8 cellular contexts compared by ENCODE assay signal in the genomic region with DNA sequence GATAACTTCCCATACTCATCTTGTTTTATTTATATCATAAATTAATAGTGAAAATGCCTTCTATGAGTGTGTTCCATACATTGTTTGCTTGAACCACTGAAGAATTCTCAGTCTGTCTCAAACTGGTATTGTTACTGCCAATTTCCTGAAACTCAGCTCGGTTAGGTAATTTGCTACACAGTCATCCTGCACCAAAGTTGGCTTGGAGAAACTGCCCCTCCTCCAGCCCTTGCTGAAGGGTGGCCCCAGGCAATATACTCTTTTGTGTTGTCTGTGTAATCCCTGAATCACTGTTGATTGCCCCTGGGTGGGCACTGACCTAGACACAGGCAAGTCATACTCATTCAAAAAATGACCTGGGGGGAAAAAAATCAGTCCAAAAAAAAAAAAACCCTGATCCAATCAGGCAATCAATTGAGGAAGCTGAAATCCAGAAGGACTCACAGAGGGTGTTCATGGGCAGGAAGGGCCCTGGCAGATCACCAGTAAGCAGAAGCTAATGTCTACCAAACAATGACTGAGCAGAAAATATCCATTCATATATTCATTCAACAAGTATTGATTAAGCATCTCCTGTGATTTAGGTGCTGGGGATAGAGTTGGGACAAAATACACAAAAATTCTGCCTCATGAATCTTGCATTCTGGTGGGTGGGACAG. TPM values are rescaled to one million over a fixed set of nuclear protein-coding genes. Genes with fewer than 3 reads are reported as not detected.
DNase-seq lines count a peak whose midpoint lies in the region; ATAC-seq, FAIRE-seq and TF ChIP-seq lines count a peak whose summit lies in the region.

No MANE protein-coding gene starts in this region.

- TF ChIP-seq EP300 in HepG2 (IDR thresholded peaks at IDR 0.05; ENCODE audit: low read depth in 2 of 2, low read length in 2 of 2) (peak in 1 of 2 experiments; percentile 29; a peak in 1 of 4 replicates), HepG2 (CRISPR knock-in tag; IDR thresholded peaks at IDR 0.05; ENCODE audit: borderline replicate concordance) (no peak)

- ATAC-seq in HG02759 (IDR thresholded peaks at IDR 0.05; ENCODE audit: unreplicated experiment) (peak; percentile 24), HepG2 (no peak), HG03342 (IDR thresholded peaks at IDR 0.05; ENCODE audit: unreplicated experiment) (no peak)

- POLR2A ChIA-PET in RWPE1 (lab: Yijun Ruan, JAX; ENCODE audit: low non-redundant PET), result no interaction called here
- POLR2A ChIA-PET in HepG2 (lab: Yijun Ruan, JAX), result no interaction called here

- TF ChIP-seq CTCF in RWPE1 (conservative IDR thresholded peaks at IDR 0.05; ENCODE audit: low read depth), result no peak
- no peak for TF ChIP-seq CTCF in HepG2 (CRISPR knock-in tag; IDR thresholded peaks at IDR 0.05)

- CTCF ChIA-PET in RWPE1 (lab: Yijun Ruan, JAX) (interaction anchor here (0.6 to 0.7 kb wide), 5 partner anchors 10 to 1594 kb away, joined by 3 to 5 read pairs (median 3); no protein-coding TSS in a partner anchor), HepG2 (lab: Yijun Ruan, JAX; ENCODE audit: low intra/inter-chr PET ratio, low total read pairs) (no interaction called here)

- no peaks in the 10 kb centered on the region; a peak in 1 of 5 replicates for H3K27me3 ChIP-seq in HepG2 (ENCODE audit: control insufficient read depth in 1 of 2, insufficient read depth in 2 of 2, low read length in 2 of 2)

- H3K4me3 ChIP-seq in HepG2 (replicated peaks in 1 of 3; ENCODE audit: insufficient read depth in 1 of 3, low read depth in 2 of 3, low read length in 3 of 3), result no peak overlapping the region

- no peak overlapping the region for H3K4me2 ChIP-seq in HepG2 (ENCODE audit: low read depth, low read length)

- H3K79me2 ChIP-seq in HepG2 (ENCODE audit: insufficient read depth, low read length), result peaks cover 8% of the 10 kb centered on the region

- in situ Hi-C loops in HepG2 (cut with HindIII; ENCODE audit: extremely low pct_ligation_motif_present, low pct_unique_long_range_greater_than_20kb), result no loop called here

- no peak overlapping the region for H2AFZ ChIP-seq in HepG2 (ENCODE audit: low read length)

- no peak overlapping the region for H3K27ac ChIP-seq in RWPE1
- peak overlapping the region; percentile 12 for H3K27ac ChIP-seq in HepG2 (ENCODE audit: extremely low read length, insufficient read depth, low read length)

- H3K9ac ChIP-seq in HepG2 (ENCODE audit: insufficient read depth, low read depth, low read length), result no peak overlapping the region

- 31% methylated on average over 1 of the region's 1 CpG for WGBS in HepG2 (ENCODE audit: low lambda C conversion rate)

- no peak for TF ChIP-seq POLR2A in HepG2 (IDR thresholded peaks at IDR 0.05; ENCODE audit: insufficient read depth in 1 of 2, low read depth in 2 of 2, low read length in 2 of 2)

- peak; percentile 57 for DNase-seq in NCI-H345 (lab: John Stamatoyannopoulos, UW)
- no peak for DNase-seq in NCI-H345 treated with DMSO at 0.1 percent for 48 hours (lab: John Stamatoyannopoulos, UW; ENCODE audit: unreplicated experiment)
- peak; percentile 72 for DNase-seq in RWPE1 (ENCODE audit: low spot score)
- peak; percentile 60 for DNase-seq in HepG2 (ENCODE audit: low spot score)
- DNase-seq in central memory CD4-positive, alpha-beta T cell, result no peak
- no peak for DNase-seq in DMS79 treated with DMSO at 0.1 percent for 48 hours (lab: John Stamatoyannopoulos, UW)

- intact Hi-C loops in HepG2 (cut with micrococcal nuclease; ENCODE audit: unreplicated experiment), result no loop called here

- no peak for TF ChIP-seq RAD21 in HepG2 (CRISPR knock-in tag; IDR thresholded peaks at IDR 0.05)

- BruUV-seq in HepG2 (replicated peaks; lab: Mats Ljungman, UMichigan), result no TSS peak

- H4K20me1 ChIP-seq in HepG2 (ENCODE audit: insufficient read depth, low read length), result peaks cover 6% of the 10 kb centered on the region; the same call in 1 of the 2 replicates

- peaks cover 66% of the 10 kb centered on the region for H3K4me1 ChIP-seq in HepG2 (ENCODE audit: insufficient read depth, low read length)

- no peak for FAIRE-seq in HepG2 (lab: Jason Lieb, UNC)

- no peaks in the 10 kb centered on the region for H3K36me3 ChIP-seq in HepG2 (replicated peaks in 1 of 2; ENCODE audit: control insufficient read depth in 1 of 2, insufficient read depth in 2 of 2, low read length in 2 of 2)

- H3K9me3 ChIP-seq in HepG2 (ENCODE audit: low read length), result no peaks in the 10 kb centered on the region

TF ChIP-seq in HepG2, 621 proteins besides CTCF, POLR2A, EP300 and RAD21 (continues in another document):
- peak; percentile 65 for TF ChIP-seq ELF3 (CRISPR knock-in tag; IDR thresholded peaks at IDR 0.05)
- TF ChIP-seq FOXM1 (CRISPR knock-in tag; IDR thresholded peaks at IDR 0.05), result no peak
- TF ChIP-seq, protein P1, sequence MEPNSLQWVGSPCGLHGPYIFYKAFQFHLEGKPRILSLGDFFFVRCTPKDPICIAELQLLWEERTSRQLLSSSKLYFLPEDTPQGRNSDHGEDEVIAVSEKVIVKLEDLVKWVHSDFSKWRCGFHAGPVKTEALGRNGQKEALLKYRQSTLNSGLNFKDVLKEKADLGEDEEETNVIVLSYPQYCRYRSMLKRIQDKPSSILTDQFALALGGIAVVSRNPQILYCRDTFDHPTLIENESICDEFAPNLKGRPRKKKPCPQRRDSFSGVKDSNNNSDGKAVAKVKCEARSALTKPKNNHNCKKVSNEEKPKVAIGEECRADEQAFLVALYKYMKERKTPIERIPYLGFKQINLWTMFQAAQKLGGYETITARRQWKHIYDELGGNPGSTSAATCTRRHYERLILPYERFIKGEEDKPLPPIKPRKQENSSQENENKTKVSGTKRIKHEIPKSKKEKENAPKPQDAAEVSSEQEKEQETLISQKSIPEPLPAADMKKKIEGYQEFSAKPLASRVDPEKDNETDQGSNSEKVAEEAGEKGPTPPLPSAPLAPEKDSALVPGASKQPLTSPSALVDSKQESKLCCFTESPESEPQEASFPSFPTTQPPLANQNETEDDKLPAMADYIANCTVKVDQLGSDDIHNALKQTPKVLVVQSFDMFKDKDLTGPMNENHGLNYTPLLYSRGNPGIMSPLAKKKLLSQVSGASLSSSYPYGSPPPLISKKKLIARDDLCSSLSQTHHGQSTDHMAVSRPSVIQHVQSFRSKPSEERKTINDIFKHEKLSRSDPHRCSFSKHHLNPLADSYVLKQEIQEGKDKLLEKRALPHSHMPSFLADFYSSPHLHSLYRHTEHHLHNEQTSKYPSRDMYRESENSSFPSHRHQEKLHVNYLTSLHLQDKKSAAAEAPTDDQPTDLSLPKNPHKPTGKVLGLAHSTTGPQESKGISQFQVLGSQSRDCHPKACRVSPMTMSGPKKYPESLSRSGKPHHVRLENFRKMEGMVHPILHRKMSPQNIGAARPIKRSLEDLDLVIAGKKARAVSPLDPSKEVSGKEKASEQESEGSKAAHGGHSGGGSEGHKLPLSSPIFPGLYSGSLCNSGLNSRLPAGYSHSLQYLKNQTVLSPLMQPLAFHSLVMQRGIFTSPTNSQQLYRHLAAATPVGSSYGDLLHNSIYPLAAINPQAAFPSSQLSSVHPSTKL (CRISPR knock-in tag; IDR thresholded peaks at IDR 0.05), result peak; percentile 74; the same call in 1 of the 2 replicates
- TF ChIP-seq, protein P2, sequence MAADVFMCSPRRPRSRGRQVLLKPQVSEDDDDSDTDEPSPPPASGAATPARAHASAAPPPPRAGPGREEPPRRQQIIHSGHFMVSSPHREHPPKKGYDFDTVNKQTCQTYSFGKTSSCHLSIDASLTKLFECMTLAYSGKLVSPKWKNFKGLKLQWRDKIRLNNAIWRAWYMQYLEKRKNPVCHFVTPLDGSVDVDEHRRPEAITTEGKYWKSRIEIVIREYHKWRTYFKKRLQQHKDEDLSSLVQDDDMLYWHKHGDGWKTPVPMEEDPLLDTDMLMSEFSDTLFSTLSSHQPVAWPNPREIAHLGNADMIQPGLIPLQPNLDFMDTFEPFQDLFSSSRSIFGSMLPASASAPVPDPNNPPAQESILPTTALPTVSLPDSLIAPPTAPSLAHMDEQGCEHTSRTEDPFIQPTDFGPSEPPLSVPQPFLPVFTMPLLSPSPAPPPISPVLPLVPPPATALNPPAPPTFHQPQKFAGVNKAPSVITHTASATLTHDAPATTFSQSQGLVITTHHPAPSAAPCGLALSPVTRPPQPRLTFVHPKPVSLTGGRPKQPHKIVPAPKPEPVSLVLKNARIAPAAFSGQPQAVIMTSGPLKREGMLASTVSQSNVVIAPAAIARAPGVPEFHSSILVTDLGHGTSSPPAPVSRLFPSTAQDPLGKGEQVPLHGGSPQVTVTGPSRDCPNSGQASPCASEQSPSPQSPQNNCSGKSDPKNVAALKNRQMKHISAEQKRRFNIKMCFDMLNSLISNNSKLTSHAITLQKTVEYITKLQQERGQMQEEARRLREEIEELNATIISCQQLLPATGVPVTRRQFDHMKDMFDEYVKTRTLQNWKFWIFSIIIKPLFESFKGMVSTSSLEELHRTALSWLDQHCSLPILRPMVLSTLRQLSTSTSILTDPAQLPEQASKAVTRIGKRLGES (CRISPR knock-in tag; IDR thresholded peaks at IDR 0.05; ENCODE audit: borderline replicate concordance), result no peak
- TF ChIP-seq ZNF562 (CRISPR knock-in tag; IDR thresholded peaks at IDR 0.05; ENCODE audit: borderline replicate concordance), result no peak
- TF ChIP-seq ELF1 (CRISPR knock-in tag; IDR thresholded peaks at IDR 0.05), result peak; percentile 38; the same call in 1 of the 2 replicates

RNA-seq across cellular contexts. Expression of a gene that starts 3.8 kb away (rescaled TPM):
- 74.4 and 105 TPM in 2 replicates for total RNA-seq in HepG2 (2016; rRNA removed; fragmentation: Illumina TruSeq; extraction: Trizol)
- 58.3 and 66.2 TPM in 2 replicates for total RNA-seq in HepG2 (2016; cell fraction: cytosol; rRNA removed; fragmentation: Illumina TruSeq; extraction: Trizol; ENCODE audit: low read depth)
- 71.8 and 93.5 TPM in 2 replicates for total RNA-seq in HepG2 (2016; cell fraction: insoluble cytoplasmic fraction; rRNA removed; fragmentation: Illumina TruSeq; extraction: Trizol)
- total RNA-seq in HepG2 (2016; cell fraction: membrane; rRNA removed; fragmentation: Illumina TruSeq; extraction: Trizol), result 84.1 and 90.5 TPM in 2 replicates
- total RNA-seq in HepG2 (2016; cell fraction: nucleus; rRNA removed; fragmentation: Illumina TruSeq; extraction: Trizol), result 67.8 and 69.5 TPM in 2 replicates
- 69.3 and 101 TPM in 2 replicates for polyA plus RNA-seq in HepG2 (2011; rRNA removed)
- polyA plus RNA-seq in HepG2 (2011; cell fraction: cytosol; rRNA removed), result 44.4 and 49.6 TPM in 2 replicates
- 48.2 and 49.5 TPM in 2 replicates for polyA plus RNA-seq in HepG2 (2011; cell fraction: nucleus; rRNA removed)
- polyA plus RNA-seq in HepG2 (2012), result 109 and 119 TPM in 2 replicates
- 25.4 and 25.6 TPM in 2 replicates for polyA plus RNA-seq in HepG2 (2016; cell fraction: cytosol; fragmentation: Illumina TruSeq; extraction: Trizol; ENCODE audit: low read depth)
- polyA plus RNA-seq in HepG2 (2016; cell fraction: insoluble cytoplasmic fraction; fragmentation: Illumina TruSeq; extraction: Trizol; ENCODE audit: low read depth), result 82.9 and 87.2 TPM in 2 replicates
- polyA plus RNA-seq in HepG2 (2016; cell fraction: membrane; fragmentation: Illumina TruSeq; extraction: Trizol; ENCODE audit: low read depth), result 48.8 and 51.0 TPM in 2 replicates
- polyA plus RNA-seq in HepG2 (2016; cell fraction: nucleus; fragmentation: Illumina TruSeq; extraction: Trizol; ENCODE audit: insufficient read depth, low read depth), result 66.2 and 71.0 TPM in 2 replicates
- 13.2 and 38.6 TPM in 2 replicates for polyA minus RNA-seq in HepG2 (2011; rRNA and poly(A)+ RNA removed; ENCODE audit: low replicate concordance)
- 71.8 and 102 TPM in 2 replicates for polyA minus RNA-seq in HepG2 (2011; cell fraction: cytosol; rRNA and poly(A)+ RNA removed)
- 247 and 269 TPM in 2 replicates for polyA minus RNA-seq in HepG2 (2011; cell fraction: nucleus; rRNA and poly(A)+ RNA removed)

Comparison
In these comparisons a context has a peak if more than half of its experiments do, and no peak if none do; other contexts are left out.
1. DNase-seq: peak in NCI-H345 (single experiment), RWPE1 (single experiment) and HepG2 (single experiment); none in NCI-H345 treated with DMSO at 0.1 percent for 48 hours (single experiment), central memory CD4-positive, alpha-beta T cell (single experiment) and DMS79 treated with DMSO at 0.1 percent for 48 hours (single experiment).